1 cellular context compared by ENCODE assay signal in the genomic region with DNA sequence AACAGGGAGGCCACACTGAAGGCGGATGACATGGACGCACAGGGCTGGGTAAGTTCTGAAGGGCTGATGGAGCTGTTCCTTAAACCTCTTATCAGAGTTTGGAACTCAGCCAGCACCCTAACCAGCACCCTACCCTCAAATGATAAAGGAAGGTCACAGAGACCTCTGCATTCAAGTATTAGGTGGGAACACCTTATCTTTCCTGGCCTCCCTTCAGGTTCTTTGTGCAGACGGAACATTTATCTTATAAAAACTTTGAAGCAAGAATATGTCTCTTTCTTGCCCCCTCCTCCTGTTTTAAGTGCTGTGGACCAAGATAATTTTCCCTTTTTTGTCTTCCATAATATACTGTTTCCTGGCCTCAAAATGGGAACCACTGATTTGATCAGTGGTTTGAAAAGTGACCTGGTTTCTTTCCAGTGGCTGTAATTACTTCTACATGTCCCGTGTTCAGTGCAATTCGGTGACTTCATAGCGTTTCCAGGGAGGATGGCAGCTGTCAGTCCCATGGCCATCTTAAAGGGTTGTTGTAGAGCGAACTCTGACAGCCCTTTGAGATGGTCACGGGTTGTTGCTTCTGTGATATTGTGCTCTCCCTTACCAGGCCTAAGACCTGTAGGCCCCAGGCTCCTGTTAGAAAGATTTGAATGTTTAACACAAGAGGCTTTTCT.
TF ChIP-seq lines count a peak whose summit lies in the region.

No MANE protein-coding gene starts in this region.

TF ChIP-seq in K562, 482 proteins besides CTCF, POLR2A, EP300 and RAD21 (continued from another document and continues in another):
- TF ChIP-seq, protein P1, sequence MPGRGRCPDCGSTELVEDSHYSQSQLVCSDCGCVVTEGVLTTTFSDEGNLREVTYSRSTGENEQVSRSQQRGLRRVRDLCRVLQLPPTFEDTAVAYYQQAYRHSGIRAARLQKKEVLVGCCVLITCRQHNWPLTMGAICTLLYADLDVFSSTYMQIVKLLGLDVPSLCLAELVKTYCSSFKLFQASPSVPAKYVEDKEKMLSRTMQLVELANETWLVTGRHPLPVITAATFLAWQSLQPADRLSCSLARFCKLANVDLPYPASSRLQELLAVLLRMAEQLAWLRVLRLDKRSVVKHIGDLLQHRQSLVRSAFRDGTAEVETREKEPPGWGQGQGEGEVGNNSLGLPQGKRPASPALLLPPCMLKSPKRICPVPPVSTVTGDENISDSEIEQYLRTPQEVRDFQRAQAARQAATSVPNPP (IDR thresholded peaks at IDR 0.05; ENCODE audit: borderline replicate concordance, insufficient read depth, insufficient read length), result no peak
- no peak for TF ChIP-seq MCM7 (IDR thresholded peaks at IDR 0.05)
- TF ChIP-seq, protein P2, sequence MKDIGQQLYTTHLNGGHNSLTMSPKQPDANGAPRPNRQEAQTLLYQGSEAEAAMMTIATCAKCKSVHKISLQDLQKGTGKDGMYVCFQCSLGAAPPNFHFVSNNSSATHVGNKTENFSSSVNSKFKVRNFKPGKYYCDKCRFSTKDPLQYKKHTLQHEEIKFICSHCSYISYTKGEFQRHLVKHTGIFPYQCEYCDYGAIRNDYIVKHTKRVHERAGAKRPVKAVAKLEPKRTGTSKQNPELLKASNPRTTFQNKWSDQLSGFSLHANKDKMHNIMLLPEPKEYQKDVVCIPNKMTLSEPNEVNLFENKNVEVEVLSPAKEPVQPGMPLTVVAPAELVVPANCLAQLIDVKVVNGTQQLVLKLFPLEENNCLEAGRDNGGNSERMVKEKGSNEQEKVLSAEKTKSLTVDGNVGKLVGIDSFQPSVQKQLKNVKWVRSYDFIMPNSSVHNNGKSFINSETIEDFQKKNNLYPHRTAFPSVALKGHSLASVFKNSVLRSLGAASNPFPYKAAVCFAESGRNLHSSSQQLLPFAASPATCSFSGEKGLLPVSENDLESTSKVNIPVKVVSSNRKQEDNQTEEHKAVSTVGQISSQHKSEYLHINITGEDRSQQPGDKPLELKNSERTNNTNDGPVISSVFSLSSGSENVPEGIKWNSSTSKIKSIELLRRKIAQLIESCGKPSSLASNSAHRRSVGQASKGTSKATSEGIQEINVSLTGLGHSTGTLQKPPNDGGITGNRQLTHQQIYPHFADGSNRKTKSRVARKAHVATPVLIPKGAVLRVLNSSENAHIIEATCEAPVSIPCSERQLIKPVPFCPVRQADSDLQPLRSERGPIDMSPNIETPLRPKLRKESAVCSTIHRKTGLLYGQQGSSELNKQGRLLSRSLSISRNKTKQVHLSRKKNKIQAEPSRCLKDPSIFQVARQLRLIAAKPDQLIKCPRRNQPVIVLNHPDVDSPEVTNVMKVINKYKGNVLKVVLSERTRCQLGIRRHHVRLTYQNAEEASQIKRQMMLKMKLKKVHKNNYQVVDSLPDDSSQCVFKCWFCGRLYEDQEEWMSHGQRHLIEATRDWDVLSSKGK (CRISPR knock-in tag; IDR thresholded peaks at IDR 0.05), result no peak
- TF ChIP-seq SREBF2 (CRISPR knock-in tag; IDR thresholded peaks at IDR 0.05), result no peak
- TF ChIP-seq RCOR1 (IDR thresholded peaks at IDR 0.05; ENCODE audit: borderline replicate concordance in 1 of 2, low read depth in 2 of 2, low read length in 2 of 2), result peak; percentile 86 to 96; a peak in 3 of 4 replicates
- TF ChIP-seq, protein P3, sequence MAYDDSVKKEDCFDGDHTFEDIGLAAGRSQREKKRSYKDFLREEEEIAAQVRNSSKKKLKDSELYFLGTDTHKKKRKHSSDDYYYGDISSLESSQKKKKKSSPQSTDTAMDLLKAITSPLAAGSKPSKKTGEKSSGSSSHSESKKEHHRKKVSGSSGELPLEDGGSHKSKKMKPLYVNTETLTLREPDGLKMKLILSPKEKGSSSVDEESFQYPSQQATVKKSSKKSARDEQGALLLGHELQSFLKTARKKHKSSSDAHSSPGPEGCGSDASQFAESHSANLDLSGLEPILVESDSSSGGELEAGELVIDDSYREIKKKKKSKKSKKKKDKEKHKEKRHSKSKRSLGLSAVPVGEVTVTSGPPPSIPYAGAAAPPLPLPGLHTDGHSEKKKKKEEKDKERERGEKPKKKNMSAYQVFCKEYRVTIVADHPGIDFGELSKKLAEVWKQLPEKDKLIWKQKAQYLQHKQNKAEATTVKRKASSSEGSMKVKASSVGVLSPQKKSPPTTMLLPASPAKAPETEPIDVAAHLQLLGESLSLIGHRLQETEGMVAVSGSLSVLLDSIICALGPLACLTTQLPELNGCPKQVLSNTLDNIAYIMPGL (CRISPR knock-in tag; IDR thresholded peaks at IDR 0.05), result no peak
- TF ChIP-seq ADNP (tag; IDR thresholded peaks at IDR 0.05), result peak; percentile 78
- TF ChIP-seq, protein P4, sequence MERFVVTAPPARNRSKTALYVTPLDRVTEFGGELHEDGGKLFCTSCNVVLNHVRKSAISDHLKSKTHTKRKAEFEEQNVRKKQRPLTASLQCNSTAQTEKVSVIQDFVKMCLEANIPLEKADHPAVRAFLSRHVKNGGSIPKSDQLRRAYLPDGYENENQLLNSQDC (CRISPR knock-in tag; IDR thresholded peaks at IDR 0.05), result no peak
- no peak for TF ChIP-seq SMAD2 (IDR thresholded peaks at IDR 0.05; ENCODE audit: low read depth, low read length)
- TF ChIP-seq CBFA2T3 (IDR thresholded peaks at IDR 0.05), result peak; percentile 97
- no peak for TF ChIP-seq TAF15 (IDR thresholded peaks at IDR 0.05; ENCODE audit: low read depth, low read length)
- no peak for TF ChIP-seq NUFIP1 (IDR thresholded peaks at IDR 0.05; ENCODE audit: partially characterized antibody)
- no peak for TF ChIP-seq ZC3H8 (IDR thresholded peaks at IDR 0.05)
- TF ChIP-seq, protein P5, sequence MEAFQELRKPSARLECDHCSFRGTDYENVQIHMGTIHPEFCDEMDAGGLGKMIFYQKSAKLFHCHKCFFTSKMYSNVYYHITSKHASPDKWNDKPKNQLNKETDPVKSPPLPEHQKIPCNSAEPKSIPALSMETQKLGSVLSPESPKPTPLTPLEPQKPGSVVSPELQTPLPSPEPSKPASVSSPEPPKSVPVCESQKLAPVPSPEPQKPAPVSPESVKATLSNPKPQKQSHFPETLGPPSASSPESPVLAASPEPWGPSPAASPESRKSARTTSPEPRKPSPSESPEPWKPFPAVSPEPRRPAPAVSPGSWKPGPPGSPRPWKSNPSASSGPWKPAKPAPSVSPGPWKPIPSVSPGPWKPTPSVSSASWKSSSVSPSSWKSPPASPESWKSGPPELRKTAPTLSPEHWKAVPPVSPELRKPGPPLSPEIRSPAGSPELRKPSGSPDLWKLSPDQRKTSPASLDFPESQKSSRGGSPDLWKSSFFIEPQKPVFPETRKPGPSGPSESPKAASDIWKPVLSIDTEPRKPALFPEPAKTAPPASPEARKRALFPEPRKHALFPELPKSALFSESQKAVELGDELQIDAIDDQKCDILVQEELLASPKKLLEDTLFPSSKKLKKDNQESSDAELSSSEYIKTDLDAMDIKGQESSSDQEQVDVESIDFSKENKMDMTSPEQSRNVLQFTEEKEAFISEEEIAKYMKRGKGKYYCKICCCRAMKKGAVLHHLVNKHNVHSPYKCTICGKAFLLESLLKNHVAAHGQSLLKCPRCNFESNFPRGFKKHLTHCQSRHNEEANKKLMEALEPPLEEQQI (IDR thresholded peaks at IDR 0.05), result no peak
- TF ChIP-seq ZNF224 (CRISPR knock-in tag; IDR thresholded peaks at IDR 0.05), result no peak
- TF ChIP-seq MEF2D (tag; conservative IDR thresholded peaks at IDR 0.05; ENCODE audit: low read depth), result peak; percentile 54; the same call in 1 of the 2 replicates
- TF ChIP-seq, protein P6, sequence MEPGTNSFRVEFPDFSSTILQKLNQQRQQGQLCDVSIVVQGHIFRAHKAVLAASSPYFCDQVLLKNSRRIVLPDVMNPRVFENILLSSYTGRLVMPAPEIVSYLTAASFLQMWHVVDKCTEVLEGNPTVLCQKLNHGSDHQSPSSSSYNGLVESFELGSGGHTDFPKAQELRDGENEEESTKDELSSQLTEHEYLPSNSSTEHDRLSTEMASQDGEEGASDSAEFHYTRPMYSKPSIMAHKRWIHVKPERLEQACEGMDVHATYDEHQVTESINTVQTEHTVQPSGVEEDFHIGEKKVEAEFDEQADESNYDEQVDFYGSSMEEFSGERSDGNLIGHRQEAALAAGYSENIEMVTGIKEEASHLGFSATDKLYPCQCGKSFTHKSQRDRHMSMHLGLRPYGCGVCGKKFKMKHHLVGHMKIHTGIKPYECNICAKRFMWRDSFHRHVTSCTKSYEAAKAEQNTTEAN (CRISPR knock-in tag; IDR thresholded peaks at IDR 0.05), result no peak
- no peak for TF ChIP-seq ZBTB7A (IDR thresholded peaks at IDR 0.05; ENCODE audit: borderline replicate concordance, control insufficient read depth, low read depth, low read length)
- TF ChIP-seq ZKSCAN8 (CRISPR knock-in tag; IDR thresholded peaks at IDR 0.05), result peak; percentile 72
- TF ChIP-seq GATAD2B (IDR thresholded peaks at IDR 0.05; ENCODE audit: borderline replicate concordance), result peak; percentile 74
- TF ChIP-seq ZNF143 (CRISPR knock-in tag; IDR thresholded peaks at IDR 0.05), result no peak
- no peak for TF ChIP-seq ZNF551 (CRISPR knock-in tag; IDR thresholded peaks at IDR 0.05)
- TF ChIP-seq, protein P7, sequence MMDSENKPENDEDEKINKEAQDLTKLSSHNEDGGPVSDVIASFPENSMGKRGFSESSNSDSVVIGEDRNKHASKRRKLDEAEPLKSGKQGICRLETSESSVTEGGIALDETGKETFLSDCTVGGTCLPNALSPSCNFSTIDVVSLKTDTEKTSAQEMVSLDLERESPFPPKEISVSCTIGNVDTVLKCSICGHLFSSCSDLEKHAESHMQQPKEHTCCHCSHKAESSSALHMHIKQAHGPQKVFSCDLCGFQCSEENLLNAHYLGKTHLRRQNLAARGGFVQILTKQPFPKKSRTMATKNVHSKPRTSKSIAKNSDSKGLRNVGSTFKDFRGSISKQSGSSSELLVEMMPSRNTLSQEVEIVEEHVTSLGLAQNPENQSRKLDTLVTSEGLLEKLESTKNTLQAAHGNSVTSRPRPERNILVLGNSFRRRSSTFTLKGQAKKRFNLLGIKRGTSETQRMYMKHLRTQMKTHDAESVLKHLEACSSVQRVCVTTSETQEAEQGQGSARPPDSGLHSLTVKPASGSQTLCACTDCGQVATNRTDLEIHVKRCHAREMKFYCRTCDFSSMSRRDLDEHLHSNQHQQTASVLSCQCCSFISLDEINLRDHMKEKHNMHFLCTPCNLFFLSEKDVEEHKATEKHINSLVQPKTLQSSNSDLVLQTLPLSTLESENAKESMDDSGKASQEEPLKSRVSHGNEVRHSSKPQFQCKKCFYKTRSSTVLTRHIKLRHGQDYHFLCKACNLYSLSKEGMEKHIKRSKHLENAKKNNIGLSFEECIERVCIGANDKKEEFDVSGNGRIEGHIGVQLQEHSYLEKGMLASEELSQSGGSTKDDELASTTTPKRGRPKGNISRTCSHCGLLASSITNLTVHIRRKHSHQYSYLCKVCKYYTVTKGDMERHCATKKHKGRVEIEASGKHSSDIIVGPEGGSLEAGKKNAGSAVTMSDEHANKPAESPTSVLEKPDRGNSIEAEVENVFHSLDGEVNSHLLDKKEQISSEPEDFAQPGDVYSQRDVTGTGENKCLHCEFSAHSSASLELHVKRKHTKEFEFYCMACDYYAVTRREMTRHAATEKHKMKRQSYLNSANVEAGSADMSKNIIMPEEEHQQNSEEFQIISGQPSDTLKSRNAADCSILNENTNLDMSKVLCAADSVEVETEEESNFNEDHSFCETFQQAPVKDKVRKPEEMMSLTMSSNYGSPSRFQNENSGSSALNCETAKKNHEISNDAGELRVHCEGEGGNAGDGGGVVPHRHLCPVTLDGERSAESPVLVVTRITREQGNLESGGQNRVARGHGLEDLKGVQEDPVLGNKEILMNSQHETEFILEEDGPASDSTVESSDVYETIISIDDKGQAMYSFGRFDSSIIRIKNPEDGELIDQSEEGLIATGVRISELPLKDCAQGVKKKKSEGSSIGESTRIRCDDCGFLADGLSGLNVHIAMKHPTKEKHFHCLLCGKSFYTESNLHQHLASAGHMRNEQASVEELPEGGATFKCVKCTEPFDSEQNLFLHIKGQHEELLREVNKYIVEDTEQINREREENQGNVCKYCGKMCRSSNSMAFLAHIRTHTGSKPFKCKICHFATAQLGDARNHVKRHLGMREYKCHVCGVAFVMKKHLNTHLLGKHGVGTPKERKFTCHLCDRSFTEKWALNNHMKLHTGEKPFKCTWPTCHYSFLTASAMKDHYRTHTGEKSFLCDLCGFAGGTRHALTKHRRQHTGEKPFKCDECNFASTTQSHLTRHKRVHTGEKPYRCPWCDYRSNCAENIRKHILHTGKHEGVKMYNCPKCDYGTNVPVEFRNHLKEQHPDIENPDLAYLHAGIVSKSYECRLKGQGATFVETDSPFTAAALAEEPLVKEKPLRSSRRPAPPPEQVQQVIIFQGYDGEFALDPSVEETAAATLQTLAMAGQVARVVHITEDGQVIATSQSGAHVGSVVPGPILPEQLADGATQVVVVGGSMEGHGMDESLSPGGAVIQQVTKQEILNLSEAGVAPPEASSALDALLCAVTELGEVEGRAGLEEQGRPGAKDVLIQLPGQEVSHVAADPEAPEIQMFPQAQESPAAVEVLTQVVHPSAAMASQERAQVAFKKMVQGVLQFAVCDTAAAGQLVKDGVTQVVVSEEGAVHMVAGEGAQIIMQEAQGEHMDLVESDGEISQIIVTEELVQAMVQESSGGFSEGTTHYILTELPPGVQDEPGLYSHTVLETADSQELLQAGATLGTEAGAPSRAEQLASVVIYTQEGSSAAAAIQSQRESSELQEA (IDR thresholded peaks at IDR 0.05; ENCODE audit: low read depth), result no peak
- TF ChIP-seq FOXK1 (CRISPR knock-in tag; IDR thresholded peaks at IDR 0.05; ENCODE audit: borderline replicate concordance), result no peak
- TF ChIP-seq ZNF197 (CRISPR knock-in tag; IDR thresholded peaks at IDR 0.05; ENCODE audit: low read depth), result no peak
- no peak for TF ChIP-seq PHF8 (IDR thresholded peaks at IDR 0.05; ENCODE audit: borderline replicate concordance, low read length)
- TF ChIP-seq STAG1 (CRISPR knock-in tag; IDR thresholded peaks at IDR 0.05; ENCODE audit: borderline replicate concordance), result no peak
- TF ChIP-seq HEY1 (CRISPR knock-in tag; IDR thresholded peaks at IDR 0.05; ENCODE audit: borderline replicate concordance), result no peak
- no peak for TF ChIP-seq ZNF140 (CRISPR knock-in tag; IDR thresholded peaks at IDR 0.05)
- no peak for TF ChIP-seq SIX5 (IDR thresholded peaks at IDR 0.05; ENCODE audit: borderline replicate concordance in 1 of 2, insufficient read depth in 1 of 2, low read depth in 1 of 2, low read length in 2 of 2)
